Comparison of ENCODE assay signal across 8 cellular contexts in genomic region chr4:2262944-2263250, GRCh38. TPM values are rescaled to one million over a fixed set of nuclear protein-coding genes. Genes with fewer than 3 reads are reported as not detected.
DNase-seq lines count a peak whose midpoint lies in the region; ATAC-seq and TF ChIP-seq lines count a peak whose summit lies in the region.

No MANE protein-coding gene starts in this region.

- H3K4me3 Mint-ChIP-seq in brain (peak overlapping the region; percentile 74 to 79 (median 77)), type B pancreatic cell (peak overlapping the region; percentile 83)

- H3K4me2 ChIP-seq in mesendoderm (ENCODE audit: low read length) = peak overlapping the region; percentile 58

- H3K27me3 Mint-ChIP-seq in brain (no peaks in the 10 kb centered on the region), type B pancreatic cell (no peaks in the 10 kb centered on the region)

- H3K9ac ChIP-seq in mesendoderm (ENCODE audit: low read length) = peak overlapping the region; percentile 86

- H3K4me1 Mint-ChIP-seq in brain (peaks cover 15% of the 10 kb centered on the region), type B pancreatic cell (ENCODE audit: unreplicated experiment) (no peaks in the 10 kb centered on the region)

- H3K4ac ChIP-seq in mesendoderm (ENCODE audit: low read depth, low read length) = no peak overlapping the region

- H3K36me3 Mint-ChIP-seq in brain = no peaks in the 10 kb centered on the region
- H3K36me3 Mint-ChIP-seq in type B pancreatic cell = no peaks in the 10 kb centered on the region

- H3K36me3 ChIP-seq in cardiac muscle cell = no peaks in the 10 kb centered on the region
- H3K36me3 ChIP-seq in mesendoderm (ENCODE audit: control insufficient read depth, insufficient read depth, low read length) = no peaks in the 10 kb centered on the region

- no peak overlapping the region for H3K23ac ChIP-seq in mesendoderm (ENCODE audit: low read length)

- TF ChIP-seq CTCF in cardiac muscle cell (IDR thresholded peaks at IDR 0.05; ENCODE audit: low read depth, low read length) (no peak), brain (conservative IDR thresholded peaks at IDR 0.05) (no peak), type B pancreatic cell (conservative IDR thresholded peaks at IDR 0.05) (no peak)

- peak overlapping the region; percentile 75 for H3K18ac ChIP-seq in mesendoderm (ENCODE audit: low read length)

- DNase-seq in cardiac muscle cell (ENCODE audit: low read depth in 1 of 2, low spot score in 1 of 2) (no peak), Right ventricle myocardium superior (no peak), mesendoderm (no peak), type B pancreatic cell (ENCODE audit: extremely low spot score, unreplicated experiment) (no peak), UCSD-AML1 (lab: John Stamatoyannopoulos, UW; ENCODE audit: unreplicated experiment) (no peak), NCI-H82 (lab: John Stamatoyannopoulos, UW) (no peak)

- H3K4me1 ChIP-seq in cardiac muscle cell (ENCODE audit: low read depth) (no peaks in the 10 kb centered on the region), mesendoderm (ENCODE audit: control insufficient read depth, low read depth, low read length) (no peaks in the 10 kb centered on the region)

- no peak overlapping the region for H4K8ac ChIP-seq in mesendoderm (ENCODE audit: low read depth, low read length)

- no peak overlapping the region for H2AK5ac ChIP-seq in mesendoderm (ENCODE audit: low read length)

- H3K9me3 Mint-ChIP-seq in brain = no peaks in the 10 kb centered on the region
- H3K9me3 Mint-ChIP-seq in type B pancreatic cell = no peaks in the 10 kb centered on the region

- intact Hi-C loops in Right ventricle myocardium superior (cut with DNase I) = loop anchor here (10.0 kb wide), 1 partner anchor 152 kb away; the partner anchor contains the start of genes CFAP99 and ZFYVE28

- H3K27me3 ChIP-seq in cardiac muscle cell (no peaks in the 10 kb centered on the region), mesendoderm (ENCODE audit: insufficient read depth, low read length, poor library complexity) (no peaks in the 10 kb centered on the region)

- ATAC-seq in Right ventricle myocardium superior (ENCODE audit: poor library complexity) = no peak
- ATAC-seq in GM19035 (IDR thresholded peaks at IDR 0.05; ENCODE audit: unreplicated experiment) = no peak

- H2BK5ac ChIP-seq in mesendoderm (ENCODE audit: low read length) = no peak overlapping the region

- peak overlapping the region; percentile 92 for H3K27ac ChIP-seq in cardiac muscle cell
- H3K27ac ChIP-seq in mesendoderm (ENCODE audit: low read depth, low read length) = no peak overlapping the region

- no CpG with 5 or more reads among the region's 13 CpGs for WGBS in mesendoderm (ENCODE audit: extremely low coverage, insufficient coverage, low lambda C conversion rate)

- H3K56ac ChIP-seq in mesendoderm (ENCODE audit: low read length) = peak overlapping the region; percentile 89

- peak overlapping the region in 2 of 5 experiments; percentile 70 to 89 for H3K27ac Mint-ChIP-seq in brain
- H3K27ac Mint-ChIP-seq in type B pancreatic cell = no peak overlapping the region

- H2BK120ac ChIP-seq in mesendoderm (ENCODE audit: low read depth, low read length) = no peak overlapping the region

- no peak overlapping the region for H4K5ac ChIP-seq in mesendoderm (ENCODE audit: low read length)

- no peaks in the 10 kb centered on the region for H3K79me1 ChIP-seq in mesendoderm (ENCODE audit: low read length)

- H3K4me3 ChIP-seq in cardiac muscle cell (peak overlapping the region; percentile 35), mesendoderm (ENCODE audit: low read length) (no peak overlapping the region)

- H3K9me3 ChIP-seq in cardiac muscle cell (ENCODE audit: low read depth) = no peaks in the 10 kb centered on the region

- no peak overlapping the region for H2BK15ac ChIP-seq in mesendoderm (replicated peaks; ENCODE audit: low read depth)

- no peaks in the 10 kb centered on the region for H3K79me2 ChIP-seq in mesendoderm (ENCODE audit: control insufficient read depth, insufficient read depth, low read length)

RNA-seq across cellular contexts. Expression of gene MXD4, which starts 1.0 kb away (rescaled TPM):
- 45.5 and 72.6 TPM in 2 replicates for total RNA-seq in cardiac muscle cell
- polyA plus RNA-seq in cardiac muscle cell = 36.1 and 64.0 TPM in 2 replicates
- 31.5 TPM for total RNA-seq in Right ventricle myocardium superior
- polyA plus RNA-seq in brain (ENCODE audit: insufficient read depth, low read depth, low replicate concordance) = 58.0 TPM
- 10.1 TPM for polyA plus RNA-seq in mesendoderm (2013, experiment 1 of 2)
- 10.8 TPM for polyA plus RNA-seq in mesendoderm (2013, experiment 2 of 2)
- total RNA-seq in type B pancreatic cell (ENCODE audit: low replicate concordance) = 59.8 and 79.9 TPM in 2 replicates

RNA-seq across cellular contexts. Expression of gene HAUS3, which starts 21.0 kb away (rescaled TPM):
- total RNA-seq in cardiac muscle cell = 9.2 and 15.2 TPM in 2 replicates
- polyA plus RNA-seq in cardiac muscle cell = 16.3 and 19.4 TPM in 2 replicates
- total RNA-seq in Right ventricle myocardium superior = 5.7 TPM
- polyA plus RNA-seq in brain (ENCODE audit: insufficient read depth, low read depth, low replicate concordance) = 3.8 TPM
- 15.8 TPM for polyA plus RNA-seq in mesendoderm (2013, experiment 1 of 2)
- 15.6 TPM for polyA plus RNA-seq in mesendoderm (2013, experiment 2 of 2)
- total RNA-seq in type B pancreatic cell (ENCODE audit: low replicate concordance) = 12.3 and 19.7 TPM in 2 replicates

RNA-seq across cellular contexts. Expression of gene POLN, which starts 21.0 kb away (rescaled TPM):
- total RNA-seq in cardiac muscle cell (5.2 and 6.9 TPM in 2 replicates), Right ventricle myocardium superior (2.3 TPM), type B pancreatic cell (ENCODE audit: low replicate concordance) (4.1 and 4.3 TPM in 2 replicates)
- polyA plus RNA-seq in cardiac muscle cell (8.5 and 9.0 TPM in 2 replicates), brain (ENCODE audit: insufficient read depth, low read depth, low replicate concordance) (1.1 TPM)
- 1.3 TPM for polyA plus RNA-seq in mesendoderm (2013, experiment 1 of 2)
- polyA plus RNA-seq in mesendoderm (2013, experiment 2 of 2) = 1.3 TPM
